ENCODE assay signal across 27 cellular contexts in the genomic region with DNA sequence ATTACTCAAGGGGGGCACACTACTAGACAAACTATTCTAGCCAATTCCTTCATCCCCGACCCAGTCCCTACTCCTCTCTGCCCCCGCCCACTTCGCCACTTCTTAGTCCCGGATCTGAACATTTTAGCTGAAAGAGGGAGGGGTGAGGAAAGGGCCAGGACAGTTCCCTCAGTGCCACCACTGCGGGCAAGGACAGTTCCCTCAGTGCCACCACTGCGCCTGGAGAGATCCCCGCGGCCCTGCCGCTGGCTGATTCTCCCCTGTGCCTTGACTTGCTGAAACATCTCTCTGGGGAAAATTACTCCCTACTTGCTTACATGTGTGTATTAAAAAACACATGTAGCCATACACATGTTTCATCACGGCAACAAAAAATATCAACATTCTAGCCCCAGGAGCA. TPM values are rescaled to one million over a fixed set of nuclear protein-coding genes. Genes with fewer than 3 reads are reported as not detected.
DNase-seq lines count a peak whose midpoint lies in the region; TF ChIP-seq lines count a peak whose summit lies in the region.
"Had no signal": no experiment of that assay in that cellular context is flagged by ENCODE, and none has a peak within 500 bp of the region (broad histone marks: within the 10 kb centered on the region; RNA-seq: fewer than 3 reads in every experiment).

No MANE protein-coding gene starts in this region.

- POLR2A ChIA-PET in activated CD4-positive, alpha-beta T cell treated with anti-CD3 and anti-CD28 coated beads, Interleukin-2, amount 10 ng/mL, durations not matched to agents 7 days and 5 days (lab: Charles Lee) = no interaction called here
- POLR2A ChIA-PET in OCI-LY7 (lab: Charles Lee) = no interaction called here

- peaks cover 12% of the 10 kb centered on the region; the same call in 1 of the 2 replicates for H3K79me2 ChIP-seq in OCI-LY7 (ENCODE audit: insufficient read depth, low read depth, low read length)
- H3K79me2 ChIP-seq: parathyroid adenoma had no signal

- CTCF ChIA-PET in activated CD4-positive, alpha-beta T cell treated with anti-CD3 and anti-CD28 coated beads, Interleukin-2, amount 10 ng/mL, durations not matched to agents 7 days and 5 days (lab: Charles Lee) = no interaction called here
- CTCF ChIA-PET in OCI-LY7 (lab: Charles Lee; ENCODE audit: unreplicated experiment) = no interaction called here
- CTCF ChIA-PET in Calu3 (lab: Charles Lee) = no interaction called here

- intact Hi-C loops in activated T-helper 1 cell treated with anti-CD3 and anti-CD28 coated beads, Interleukin-12 subunit alpha, Interleukin-12 subunit beta, Interleukin-2, Interleukin-4 antibody, amounts not matched to agents 30 ng/mL and 10 ng/mL and 1 ng/mL, durations not matched to agents 14 hours and 24 hours and 36 hours (cut with micrococcal nuclease) = loop anchor here (1.0 kb wide), 1 partner anchor 13 kb away; no protein-coding TSS in a partner anchor
- intact Hi-C loops in OCI-LY7 (cut with micrococcal nuclease; ENCODE audit: unreplicated experiment) = no loop called here
- intact Hi-C loops in Calu3 (cut with micrococcal nuclease; ENCODE audit: unreplicated experiment) = no loop called here

- no peak overlapping the region for H2AFZ ChIP-seq in OCI-LY7 (ENCODE audit: low read length)
- H2AFZ ChIP-seq: parathyroid adenoma had no signal

- no peak for DNase-seq in activated CD4-positive, alpha-beta T cell treated with anti-CD3 and anti-CD28 coated beads, Interleukin-2, amount 10 ng/mL, durations not matched to agents 7 days and 5 days
- no peak for DNase-seq in activated CD4-positive, alpha-beta T cell treated with anti-CD3 and anti-CD28 coated beads, Interleukin-2, amount 50 U/mL, for 4 hours
- no peak for DNase-seq in activated T-helper 1 cell treated with anti-CD3 and anti-CD28 coated beads, Interleukin-12 subunit alpha, Interleukin-12 subunit beta, Interleukin-2, Interleukin-4 antibody, amounts not matched to agents 30 ng/mL and 10 ng/mL and 1 ng/mL, durations not matched to agents 14 hours and 24 hours and 36 hours (ENCODE audit: low spot score)
- DNase-seq in glutamatergic neuron = no peak
- peak in 3 of 49 donors; percentile 26 to 41 (median 27) for DNase-seq in substantia nigra (lab: John Stamatoyannopoulos, UW)
- DNase-seq in OCI-LY7 (ENCODE audit: low spot score) = no peak
- no peak for DNase-seq in Calu3
- no peak for DNase-seq in HUDEP-2 (lab: John Stamatoyannopoulos, UW; ENCODE audit: unreplicated experiment in 76 of 76)
- DNase-seq: body of pancreas; colonic mucosa; GOT3; islet precursor cell; NCI-H1436 treated with DMSO at 0.1 percent for 48 hours; OCI-M1; right cardiac atrium; stimulated activated CD4-positive, alpha-beta T cell treated with anti-CD3 and anti-CD28 coated beads, Interleukin-4, amount 100 ng/mL, for 1 hour; stimulated activated naive CD8-positive, alpha-beta T cell treated with anti-CD3 and anti-CD28 coated beads, Interleukin-15, amount 100 ng/mL, for 72 hours; T-helper 9 cell; transverse colon had no signal

- H3K4me1 Mint-ChIP-seq in activated CD4-positive, alpha-beta T cell treated with anti-CD3 and anti-CD28 coated beads, Interleukin-2, amount 10 ng/mL, durations not matched to agents 7 days and 5 days = peaks cover 10% of the 10 kb centered on the region
- peaks cover 10% of the 10 kb centered on the region for H3K4me1 Mint-ChIP-seq in activated T-helper 1 cell treated with anti-CD3 and anti-CD28 coated beads, Interleukin-12 subunit alpha, Interleukin-12 subunit beta, Interleukin-2, Interleukin-4 antibody, amounts not matched to agents 30 ng/mL and 10 ng/mL and 1 ng/mL, durations not matched to agents 14 hours and 24 hours and 36 hours (ENCODE audit: low read depth)
- H3K4me1 Mint-ChIP-seq in glutamatergic neuron (ENCODE audit: low read depth, unreplicated experiment) = peaks cover 27% of the 10 kb centered on the region
- peaks cover 8% of the 10 kb centered on the region for H3K4me1 Mint-ChIP-seq in Calu3 (ENCODE audit: low read depth, unreplicated experiment)
- H3K4me1 Mint-ChIP-seq: activated T-helper 17 cell treated with anti-CD3 and anti-CD28 coated beads, Interleukin-2, amount 50 U/mL, for 72 hours had no signal

- H3K4me3 ChIP-seq in OCI-LY7 (ENCODE audit: low read depth, low read length, poor library complexity, severe bottlenecking) = no peak overlapping the region
- H3K4me3 ChIP-seq: body of pancreas, colonic mucosa, gastroesophageal sphincter, transverse colon had no signal

- H3K4me2 ChIP-seq in OCI-LY7 (ENCODE audit: low read length) = no peak overlapping the region
- H3K4me2 ChIP-seq: KMS-11 had no signal

- peaks cover 7% of the 10 kb centered on the region for H3K9me3 Mint-ChIP-seq in activated CD4-positive, alpha-beta T cell treated with anti-CD3 and anti-CD28 coated beads, Interleukin-2, amount 10 ng/mL, durations not matched to agents 7 days and 5 days
- no peaks in the 10 kb centered on the region for H3K9me3 Mint-ChIP-seq in activated T-helper 1 cell treated with anti-CD3 and anti-CD28 coated beads, Interleukin-12 subunit alpha, Interleukin-12 subunit beta, Interleukin-2, Interleukin-4 antibody, amounts not matched to agents 30 ng/mL and 10 ng/mL and 1 ng/mL, durations not matched to agents 14 hours and 24 hours and 36 hours
- H3K9me3 Mint-ChIP-seq in glutamatergic neuron (ENCODE audit: unreplicated experiment) (peaks cover 12% of the 10 kb centered on the region), Calu3 (ENCODE audit: low read depth, unreplicated experiment) (no peaks in the 10 kb centered on the region)

- H3K9me2 ChIP-seq in OCI-LY7 (ENCODE audit: insufficient read depth, low read length) = no peaks in the 10 kb centered on the region

- no peaks in the 10 kb centered on the region for H4K20me1 ChIP-seq in OCI-LY7 (ENCODE audit: insufficient read depth, low read length)

- peak overlapping the region; percentile 52 for H3K4me3 Mint-ChIP-seq in activated CD4-positive, alpha-beta T cell treated with anti-CD3 and anti-CD28 coated beads, Interleukin-2, amount 10 ng/mL, durations not matched to agents 7 days and 5 days
- H3K4me3 Mint-ChIP-seq in activated T-helper 1 cell treated with anti-CD3 and anti-CD28 coated beads, Interleukin-12 subunit alpha, Interleukin-12 subunit beta, Interleukin-2, Interleukin-4 antibody, amounts not matched to agents 30 ng/mL and 10 ng/mL and 1 ng/mL, durations not matched to agents 14 hours and 24 hours and 36 hours = no peak overlapping the region
- peak overlapping the region; percentile 67 for H3K4me3 Mint-ChIP-seq in glutamatergic neuron (ENCODE audit: unreplicated experiment)
- no peak overlapping the region for H3K4me3 Mint-ChIP-seq in Calu3 (ENCODE audit: low read depth, unreplicated experiment)
- H3K4me3 Mint-ChIP-seq: activated naive CD8-positive, alpha-beta T cell; activated T-helper 17 cell treated with anti-CD3 and anti-CD28 coated beads, Interleukin-2, amount 50 U/mL, for 72 hours; natural killer cell treated with Interleukin-12 subunit alpha and Interleukin-12 subunit beta and Interleukin-15 and Interleukin-18, amount 100 ng/mL, for 72 hours; stimulated activated naive CD8-positive, alpha-beta T cell treated with anti-CD3 and anti-CD28 coated beads, Interleukin-15, amount 100 ng/mL, for 72 hours had no signal

- no TSS peak for BruUV-seq in OCI-LY7 (replicated peaks; lab: Mats Ljungman, UMichigan)
- no TSS peak for BruUV-seq in Calu3 (replicated peaks; lab: Mats Ljungman, UMichigan)

- no peak overlapping the region for H3K27ac Mint-ChIP-seq in activated CD4-positive, alpha-beta T cell treated with anti-CD3 and anti-CD28 coated beads, Interleukin-2, amount 10 ng/mL, durations not matched to agents 7 days and 5 days
- H3K27ac Mint-ChIP-seq in activated T-helper 1 cell treated with anti-CD3 and anti-CD28 coated beads, Interleukin-12 subunit alpha, Interleukin-12 subunit beta, Interleukin-2, Interleukin-4 antibody, amounts not matched to agents 30 ng/mL and 10 ng/mL and 1 ng/mL, durations not matched to agents 14 hours and 24 hours and 36 hours = peak overlapping the region; percentile 84
- H3K27ac Mint-ChIP-seq in glutamatergic neuron (ENCODE audit: unreplicated experiment) (peak overlapping the region; percentile 21), Calu3 (ENCODE audit: unreplicated experiment) (no peak overlapping the region)
- H3K27ac Mint-ChIP-seq: activated T-helper 17 cell treated with anti-CD3 and anti-CD28 coated beads, Interleukin-2, amount 50 U/mL, for 72 hours; natural killer cell treated with Interleukin-12 subunit alpha and Interleukin-12 subunit beta and Interleukin-15 and Interleukin-18, amount 100 ng/mL, for 72 hours; stimulated activated naive CD8-positive, alpha-beta T cell treated with anti-CD3 and anti-CD28 coated beads, Interleukin-15, amount 100 ng/mL, for 72 hours had no signal

- no peak for TF ChIP-seq CTCF in glutamatergic neuron (IDR thresholded peaks at IDR 0.05; ENCODE audit: partially characterized antibody, unreplicated experiment)
- no peak for TF ChIP-seq CTCF in OCI-LY7 (conservative IDR thresholded peaks at IDR 0.05; ENCODE audit: low read length)
- no peak for TF ChIP-seq CTCF in Calu3 (IDR thresholded peaks at IDR 0.05; ENCODE audit: unreplicated experiment)

- peaks cover 3% of the 10 kb centered on the region for H3K36me3 Mint-ChIP-seq in activated CD4-positive, alpha-beta T cell treated with anti-CD3 and anti-CD28 coated beads, Interleukin-2, amount 10 ng/mL, durations not matched to agents 7 days and 5 days (ENCODE audit: low read depth)
- H3K36me3 Mint-ChIP-seq in activated T-helper 1 cell treated with anti-CD3 and anti-CD28 coated beads, Interleukin-12 subunit alpha, Interleukin-12 subunit beta, Interleukin-2, Interleukin-4 antibody, amounts not matched to agents 30 ng/mL and 10 ng/mL and 1 ng/mL, durations not matched to agents 14 hours and 24 hours and 36 hours (ENCODE audit: low read depth) = peaks cover 2% of the 10 kb centered on the region
- H3K36me3 Mint-ChIP-seq in glutamatergic neuron (ENCODE audit: unreplicated experiment) (peaks cover 4% of the 10 kb centered on the region), Calu3 (ENCODE audit: insufficient read depth, unreplicated experiment) (no peaks in the 10 kb centered on the region)

- no peaks in the 10 kb centered on the region for H3K9me3 ChIP-seq in OCI-LY7 (ENCODE audit: low read length)
- H3K9me3 ChIP-seq: body of pancreas, colonic mucosa, transverse colon had no signal

- H3K4me1 ChIP-seq in OCI-LY7 (ENCODE audit: insufficient read depth, low read length, poor library complexity, severe bottlenecking) = peaks cover 46% of the 10 kb centered on the region
- H3K4me1 ChIP-seq: parathyroid adenoma had no signal

- no peaks in the 10 kb centered on the region for H3K36me3 ChIP-seq in OCI-LY7 (ENCODE audit: insufficient read depth, low read length)
- H3K36me3 ChIP-seq: colonic mucosa, gastroesophageal sphincter, transverse colon had no signal

- H3K27me3 Mint-ChIP-seq in activated CD4-positive, alpha-beta T cell treated with anti-CD3 and anti-CD28 coated beads, Interleukin-2, amount 10 ng/mL, durations not matched to agents 7 days and 5 days = peaks cover 92% of the 10 kb centered on the region
- peaks cover 88% of the 10 kb centered on the region for H3K27me3 Mint-ChIP-seq in activated T-helper 1 cell treated with anti-CD3 and anti-CD28 coated beads, Interleukin-12 subunit alpha, Interleukin-12 subunit beta, Interleukin-2, Interleukin-4 antibody, amounts not matched to agents 30 ng/mL and 10 ng/mL and 1 ng/mL, durations not matched to agents 14 hours and 24 hours and 36 hours (ENCODE audit: insufficient read depth)
- H3K27me3 Mint-ChIP-seq in glutamatergic neuron (ENCODE audit: unreplicated experiment) (peaks cover 24% of the 10 kb centered on the region), Calu3 (ENCODE audit: unreplicated experiment) (peaks cover 86% of the 10 kb centered on the region)

- H3K27ac ChIP-seq in substantia nigra (ENCODE audit: low read depth, low read length, poor library complexity, severe bottlenecking) (peak overlapping the region; percentile 93), OCI-LY7 (ENCODE audit: low read depth, low read length, poor library complexity, severe bottlenecking) (no peak overlapping the region)
- H3K27ac ChIP-seq: body of pancreas, colonic mucosa, gastroesophageal sphincter, KMS-11, parathyroid adenoma, transverse colon had no signal

RNA-seq across cellular contexts. Expression of a gene that starts 11.3 kb away (rescaled TPM):
- total RNA-seq in activated CD4-positive, alpha-beta T cell treated with anti-CD3 and anti-CD28 coated beads, Interleukin-2, amount 10 ng/mL, durations not matched to agents 7 days and 5 days = not detected
- 0.07 and 0.10 TPM in 2 replicates for total RNA-seq in activated T-helper 1 cell treated with anti-CD3 and anti-CD28 coated beads, Interleukin-12 subunit alpha, Interleukin-12 subunit beta, Interleukin-2, Interleukin-4 antibody, amounts not matched to agents 30 ng/mL and 10 ng/mL and 1 ng/mL, durations not matched to agents 14 hours and 24 hours and 36 hours
- total RNA-seq in glutamatergic neuron (ENCODE audit: unreplicated experiment) = 23.5 TPM
- total RNA-seq in OCI-LY7 (2014; rRNA removed; shearing (Covaris generic)) = 33.5 and 36.3 TPM in 2 replicates
- 11.3 and 11.5 TPM in 2 replicates for total RNA-seq in OCI-LY7 (2022)
- 0.19 and 0.39 TPM in 2 replicates for total RNA-seq in Calu3 (2022)
- total RNA-seq: HT-29; natural killer cell treated with Interleukin-12 subunit alpha and Interleukin-12 subunit beta and Interleukin-15 and Interleukin-18, amount 100 ng/mL, for 72 hours; NCI-H460 had no signal

Comparison
In these comparisons a context has a peak if more than half of its experiments do, and no peak if none do; other contexts are left out.
1. H3K27ac Mint-ChIP-seq: peak in activated T-helper 1 cell treated with anti-CD3 and anti-CD28 coated beads, Interleukin-12 subunit alpha, Interleukin-12 subunit beta, Interleukin-2, Interleukin-4 antibody, amounts not matched to agents 30 ng/mL and 10 ng/mL and 1 ng/mL, durations not matched to agents 14 hours and 24 hours and 36 hours (single experiment) and glutamatergic neuron (single experiment); none in activated CD4-positive, alpha-beta T cell treated with anti-CD3 and anti-CD28 coated beads, Interleukin-2, amount 10 ng/mL, durations not matched to agents 7 days and 5 days (single experiment) and Calu3 (single experiment).
2. H3K4me3 Mint-ChIP-seq: peak in activated CD4-positive, alpha-beta T cell treated with anti-CD3 and anti-CD28 coated beads, Interleukin-2, amount 10 ng/mL, durations not matched to agents 7 days and 5 days (single experiment) and glutamatergic neuron (single experiment); none in activated T-helper 1 cell treated with anti-CD3 and anti-CD28 coated beads, Interleukin-12 subunit alpha, Interleukin-12 subunit beta, Interleukin-2, Interleukin-4 antibody, amounts not matched to agents 30 ng/mL and 10 ng/mL and 1 ng/mL, durations not matched to agents 14 hours and 24 hours and 36 hours (single experiment) and Calu3 (single experiment).